32 cellular contexts compared by ENCODE assay signal in genomic region chr10:71466330-71466729, GRCh38.
"Had no signal": no experiment of that assay in that cellular context is flagged by ENCODE, and none has a peak within 500 bp of the region (broad histone marks: within the 10 kb centered on the region; RNA-seq: fewer than 3 reads in every experiment).

No MANE protein-coding gene starts in this region.

- H3K27me3 Mint-ChIP-seq: activated CD8-positive, alpha-beta T cell treated with anti-CD3 and anti-CD28 coated beads for 36 hours; activated naive CD8-positive, alpha-beta T cell treated with anti-CD3 and anti-CD28 coated beads for 36 hours; activated T-helper 17 cell treated with anti-CD3 and anti-CD28 coated beads, Interleukin-2, amount 50 U/mL, for 72 hours; central memory CD8-positive, alpha-beta T cell had no signal

- H3K27ac Mint-ChIP-seq: activated CD8-positive, alpha-beta T cell treated with anti-CD3 and anti-CD28 coated beads for 36 hours; activated naive CD8-positive, alpha-beta T cell treated with anti-CD3 and anti-CD28 coated beads for 36 hours; activated T-cell treated with anti-CD3 and anti-CD28 coated beads, Interleukin-2, amount 50 U/mL, for 72 hours; activated T-helper 17 cell treated with anti-CD3 and anti-CD28 coated beads, Interleukin-2, amount 50 U/mL, for 72 hours had no signal

- H3K36me3 Mint-ChIP-seq: activated naive CD8-positive, alpha-beta T cell treated with anti-CD3 and anti-CD28 coated beads for 36 hours had no signal

- H3K36me3 ChIP-seq: brain microvascular endothelial cell, cardiac muscle cell had no signal

- ATAC-seq: activated CD8-positive, alpha-beta T cell treated with anti-CD3 and anti-CD28 coated beads for 36 hours; activated T-cell treated with anti-CD3 and anti-CD28 coated beads, Interleukin-2, amount 50 U/mL, for 72 hours; activated T-helper 17 cell treated with anti-CD3 and anti-CD28 coated beads, Interleukin-2, amount 50 U/mL, for 72 hours; Right ventricle myocardium inferior had no signal

- H3K4me2 ChIP-seq: PC-9 had no signal

- DNase-seq: activated CD4-positive, alpha-beta T cell treated with anti-CD3 and anti-CD28 coated beads for 1 hour; activated CD4-positive, alpha-beta T cell treated with anti-CD3 and anti-CD28 coated beads for 48 hours; activated CD4-positive, CD25-positive, alpha-beta regulatory T cell; activated CD8-positive, alpha-beta T cell treated with anti-CD3 and anti-CD28 coated beads for 36 hours; activated effector memory CD4-positive, alpha-beta T cell treated with anti-CD3 and anti-CD28 coated beads, Interleukin-2, amount 50 U/mL, for 16 hours; activated naive CD4-positive, alpha-beta T cell; activated naive CD4-positive, alpha-beta T cell treated with anti-CD3 and anti-CD28 coated beads, Interleukin-2, amount 50 U/mL, for 16 hours; activated naive CD8-positive, alpha-beta T cell treated with anti-CD3 and anti-CD28 coated beads for 36 hours; activated T-cell treated with anti-CD3 and anti-CD28 coated beads, Interleukin-2, amount 50 U/mL, for 1 hour; activated T-cell treated with anti-CD3 and anti-CD28 coated beads, Interleukin-2, amount 50 U/mL, for 72 hours; amniotic stem cell; brain microvascular endothelial cell; NCI-H1092 treated with DMSO at 0.1 percent for 48 hours; NCI-H146; NCI-H187; NCI-H2029 treated with DMSO at 0.1 percent for 48 hours; NCI-H2107; NCI-H2171; NCI-H510A; NCI-H748 treated with DMSO at 0.1 percent for 48 hours; NK-92 treated with Interleukin-12 subunit alpha and Interleukin-12 subunit beta, amount 100 ng/mL, for 24 hours; PC-9; SIG-M5; SW 1271; T1000; WERI-Rb-1 had no signal

- H3K4me3 ChIP-seq: cardiac muscle cell, PC-9 had no signal

- H3K27ac ChIP-seq: brain microvascular endothelial cell, PC-9, RWPE1, WERI-Rb-1 had no signal

- H3K4me1 Mint-ChIP-seq: activated naive CD8-positive, alpha-beta T cell treated with anti-CD3 and anti-CD28 coated beads for 36 hours; activated T-helper 17 cell treated with anti-CD3 and anti-CD28 coated beads, Interleukin-2, amount 50 U/mL, for 72 hours; central memory CD8-positive, alpha-beta T cell had no signal

- H3K9me3 Mint-ChIP-seq: activated CD8-positive, alpha-beta T cell treated with anti-CD3 and anti-CD28 coated beads for 36 hours; activated naive CD8-positive, alpha-beta T cell treated with anti-CD3 and anti-CD28 coated beads for 36 hours; activated T-cell treated with anti-CD3 and anti-CD28 coated beads, Interleukin-2, amount 50 U/mL, for 72 hours; activated T-helper 17 cell treated with anti-CD3 and anti-CD28 coated beads, Interleukin-2, amount 50 U/mL, for 72 hours; central memory CD8-positive, alpha-beta T cell had no signal

- FAIRE-seq: RCC 7860 had no signal

- H2AFZ ChIP-seq: PC-9 had no signal

- H3K27me3 ChIP-seq: brain microvascular endothelial cell, cardiac muscle cell had no signal

- H3K4me3 Mint-ChIP-seq: activated CD8-positive, alpha-beta T cell treated with anti-CD3 and anti-CD28 coated beads for 36 hours; activated naive CD8-positive, alpha-beta T cell treated with anti-CD3 and anti-CD28 coated beads for 36 hours; activated T-cell treated with anti-CD3 and anti-CD28 coated beads, Interleukin-2, amount 50 U/mL, for 72 hours; activated T-helper 17 cell treated with anti-CD3 and anti-CD28 coated beads, Interleukin-2, amount 50 U/mL, for 72 hours; central memory CD8-positive, alpha-beta T cell had no signal
